In genomic region chr9:88037285-88037845, GRCh38 we compare ENCODE assay signal across 2 cellular contexts.
A peak's percentile ranks its signal among the peaks of the same experiment; 100 is the strongest.
TF ChIP-seq lines count a peak whose summit lies in the region.

No MANE protein-coding gene starts in this region.

TF ChIP-seq in HepG2, 621 proteins besides CTCF, POLR2A, EP300 and RAD21:
- no peak for TF ChIP-seq ATF5 (CRISPR knock-in tag; IDR thresholded peaks at IDR 0.05; ENCODE audit: low read depth)
- TF ChIP-seq ZNF562 (CRISPR knock-in tag; IDR thresholded peaks at IDR 0.05; ENCODE audit: borderline replicate concordance), result peak; percentile 26; the same call in 1 of the 2 replicates

TF ChIP-seq in H1, 55 proteins besides CTCF, POLR2A, EP300 and RAD21:
- peak; percentile 71 for TF ChIP-seq SRF (IDR thresholded peaks at IDR 0.05; ENCODE audit: low read depth, low read length)
- TF ChIP-seq CTBP2 (IDR thresholded peaks at IDR 0.05; ENCODE audit: borderline replicate concordance, insufficient read depth, insufficient read length, low read length), result no peak
- no peak for TF ChIP-seq JUND (IDR thresholded peaks at IDR 0.05; ENCODE audit: low read length)
